Comparison of ENCODE assay signal across 18 cellular contexts in genomic region chr19:39318690-39319089, GRCh38. TPM values are rescaled to one million over a fixed set of nuclear protein-coding genes. Genes with fewer than 3 reads are reported as not detected.
A peak's percentile ranks its signal among the peaks of the same experiment; 100 is the strongest.
DNase-seq lines count a peak whose midpoint lies in the region; ATAC-seq and TF ChIP-seq lines count a peak whose summit lies in the region.
"Had no signal": no experiment of that assay in that cellular context is flagged by ENCODE, and none has a peak within 500 bp of the region (broad histone marks: within the 10 kb centered on the region; RNA-seq: fewer than 3 reads in every experiment).

No MANE protein-coding gene starts in this region.

- peak overlapping the region; percentile 76 for H3K4me3 Mint-ChIP-seq in activated CD4-positive, alpha-beta T cell treated with anti-CD3 and anti-CD28 coated beads, Interleukin-2, amount 10 ng/mL, durations not matched to agents 24 days and 14 days
- H3K4me3 Mint-ChIP-seq in Calu3 (ENCODE audit: low read depth, unreplicated experiment): peak overlapping the region; percentile 79
- peak overlapping the region; percentile 79 for H3K4me3 Mint-ChIP-seq in activated naive CD8-positive, alpha-beta T cell treated with anti-CD3 and anti-CD28 coated beads, Interleukin-2, amount 50 U/mL, for 24 hours
- peak overlapping the region; percentile 75 to 88 (median 86) for H3K4me3 Mint-ChIP-seq in nephron

- BruUV-seq in Calu3 (replicated peaks; lab: Mats Ljungman, UMichigan): no TSS peak

- DNase-seq in activated CD4-positive, alpha-beta T cell treated with anti-CD3 and anti-CD28 coated beads, Interleukin-2, amount 10 ng/mL, durations not matched to agents 24 days and 14 days: no peak
- DNase-seq in activated CD4-positive, alpha-beta T cell treated with anti-CD3 and anti-CD28 coated beads, Interleukin-2, amount 50 U/mL, for 48 hours: no peak
- DNase-seq in Calu3 (no peak), medulla oblongata (ENCODE audit: extremely low spot score) (no peak), Kasumi-1 (lab: John Stamatoyannopoulos, UW) (no peak), mucosa of gallbladder (ENCODE audit: low spot score) (no peak)
- DNase-seq in activated naive CD8-positive, alpha-beta T cell treated with anti-CD3 and anti-CD28 coated beads, Interleukin-2, amount 50 U/mL, for 24 hours: no peak
- DNase-seq: caudate nucleus; effector memory CD4-positive, alpha-beta T cell; kidney glomerular epithelial cell; NCI-H2107; posterior cingulate gyrus had no signal

- peaks cover 21% of the 10 kb centered on the region for H3K36me3 Mint-ChIP-seq in activated CD4-positive, alpha-beta T cell treated with anti-CD3 and anti-CD28 coated beads, Interleukin-2, amount 10 ng/mL, durations not matched to agents 24 days and 14 days (ENCODE audit: low read depth)
- H3K36me3 Mint-ChIP-seq in Calu3 (ENCODE audit: insufficient read depth, unreplicated experiment) (peaks cover 26% of the 10 kb centered on the region), nephron (ENCODE audit: low read depth) (peaks cover 4% of the 10 kb centered on the region)
- peaks cover under 1% of the 10 kb centered on the region for H3K36me3 Mint-ChIP-seq in activated naive CD8-positive, alpha-beta T cell treated with anti-CD3 and anti-CD28 coated beads, Interleukin-2, amount 50 U/mL, for 24 hours (ENCODE audit: low read depth)

- TF ChIP-seq CTCF in Calu3 (IDR thresholded peaks at IDR 0.05; ENCODE audit: unreplicated experiment) (no peak), nephron (IDR thresholded peaks at IDR 0.05; ENCODE audit: unreplicated experiment in 3 of 3) (no peak)

- no peak for ATAC-seq in activated naive CD8-positive, alpha-beta T cell treated with anti-CD3 and anti-CD28 coated beads, Interleukin-2, amount 50 U/mL, for 24 hours
- ATAC-seq: stimulated activated memory B cell treated with anti-CD40 and anti-IgM and Interleukin-4, amounts not matched to agents 10 μg/mL and 1 μg/mL and 100 μg/mL, for 72 hours had no signal

- intact Hi-C loops in activated CD4-positive, alpha-beta T cell treated with anti-CD3 and anti-CD28 coated beads, Interleukin-2, amount 10 ng/mL, durations not matched to agents 24 days and 14 days (cut with micrococcal nuclease): no loop called here
- intact Hi-C loops in Calu3 (cut with micrococcal nuclease; ENCODE audit: unreplicated experiment): no loop called here

- no peak overlapping the region for H3K27ac Mint-ChIP-seq in activated CD4-positive, alpha-beta T cell treated with anti-CD3 and anti-CD28 coated beads, Interleukin-2, amount 10 ng/mL, durations not matched to agents 24 days and 14 days
- no peak overlapping the region for H3K27ac Mint-ChIP-seq in Calu3 (ENCODE audit: unreplicated experiment)
- H3K27ac Mint-ChIP-seq in activated naive CD8-positive, alpha-beta T cell treated with anti-CD3 and anti-CD28 coated beads, Interleukin-2, amount 50 U/mL, for 24 hours: no peak overlapping the region
- no peak overlapping the region for H3K27ac Mint-ChIP-seq in nephron
- H3K27ac Mint-ChIP-seq: stimulated activated memory B cell treated with anti-CD40 and anti-IgM and Interleukin-4, amounts not matched to agents 10 μg/mL and 1 μg/mL and 100 μg/mL, for 72 hours had no signal

- peaks cover 10% of the 10 kb centered on the region for H3K27me3 Mint-ChIP-seq in activated CD4-positive, alpha-beta T cell treated with anti-CD3 and anti-CD28 coated beads, Interleukin-2, amount 10 ng/mL, durations not matched to agents 24 days and 14 days
- H3K27me3 Mint-ChIP-seq in Calu3 (ENCODE audit: unreplicated experiment) (peaks cover 51% of the 10 kb centered on the region), nephron (ENCODE audit: low read depth) (peaks cover 27% of the 10 kb centered on the region)
- H3K27me3 Mint-ChIP-seq in activated naive CD8-positive, alpha-beta T cell treated with anti-CD3 and anti-CD28 coated beads, Interleukin-2, amount 50 U/mL, for 24 hours: no peaks in the 10 kb centered on the region

- H3K9me3 Mint-ChIP-seq in activated CD4-positive, alpha-beta T cell treated with anti-CD3 and anti-CD28 coated beads, Interleukin-2, amount 10 ng/mL, durations not matched to agents 24 days and 14 days: no peaks in the 10 kb centered on the region
- H3K9me3 Mint-ChIP-seq in Calu3 (ENCODE audit: low read depth, unreplicated experiment) (no peaks in the 10 kb centered on the region), nephron (no peaks in the 10 kb centered on the region)
- H3K9me3 Mint-ChIP-seq in activated naive CD8-positive, alpha-beta T cell treated with anti-CD3 and anti-CD28 coated beads, Interleukin-2, amount 50 U/mL, for 24 hours: no peaks in the 10 kb centered on the region
- H3K9me3 Mint-ChIP-seq: IgD-negative memory B cell; stimulated activated memory B cell treated with anti-CD40 and anti-IgM and Interleukin-4, amounts not matched to agents 10 μg/mL and 1 μg/mL and 100 μg/mL, for 72 hours had no signal

- H3K4me1 Mint-ChIP-seq in activated CD4-positive, alpha-beta T cell treated with anti-CD3 and anti-CD28 coated beads, Interleukin-2, amount 10 ng/mL, durations not matched to agents 24 days and 14 days: peaks cover 23% of the 10 kb centered on the region
- H3K4me1 Mint-ChIP-seq in Calu3 (ENCODE audit: low read depth, unreplicated experiment) (peaks cover 18% of the 10 kb centered on the region), nephron (peaks cover 9% of the 10 kb centered on the region)
- H3K4me1 Mint-ChIP-seq in activated naive CD8-positive, alpha-beta T cell treated with anti-CD3 and anti-CD28 coated beads, Interleukin-2, amount 50 U/mL, for 24 hours: peaks cover 17% of the 10 kb centered on the region

- CTCF ChIA-PET in Calu3 (lab: Charles Lee): no interaction called here

RNA-seq across cellular contexts. Expression of gene LRFN1, which starts 2.0 kb away (rescaled TPM):
- 5.0 and 5.2 TPM in 2 replicates for total RNA-seq in activated CD4-positive, alpha-beta T cell treated with anti-CD3 and anti-CD28 coated beads, Interleukin-2, amount 10 ng/mL, durations not matched to agents 24 days and 14 days
- total RNA-seq in Calu3 (2022): 4.0 and 5.6 TPM in 2 replicates
- total RNA-seq in mucosa of gallbladder: 1.6 TPM

RNA-seq across cellular contexts. Expression of gene GMFG, which starts 17.2 kb away (rescaled TPM):
- total RNA-seq in activated CD4-positive, alpha-beta T cell treated with anti-CD3 and anti-CD28 coated beads, Interleukin-2, amount 10 ng/mL, durations not matched to agents 24 days and 14 days: 328 and 330 TPM in 2 replicates
- total RNA-seq in Calu3 (2022) (not detected in 2 replicates), mucosa of gallbladder (29.0 TPM)
- total RNA-seq: A673, hepatocyte had no signal

RNA-seq across cellular contexts. Expression of gene IFNL1, which starts 22.5 kb away (rescaled TPM):
- total RNA-seq in activated CD4-positive, alpha-beta T cell treated with anti-CD3 and anti-CD28 coated beads, Interleukin-2, amount 10 ng/mL, durations not matched to agents 24 days and 14 days: not detected in 2 replicates
- total RNA-seq in Calu3 (2022) (1.0 and 1.1 TPM in 2 replicates), mucosa of gallbladder (not detected)
- total RNA-seq: A673, hepatocyte, ureter had no signal

RNA-seq across cellular contexts. Expression of gene SAMD4B, which starts 23.5 kb away (rescaled TPM):
- total RNA-seq in activated CD4-positive, alpha-beta T cell treated with anti-CD3 and anti-CD28 coated beads, Interleukin-2, amount 10 ng/mL, durations not matched to agents 24 days and 14 days: 68.9 and 71.4 TPM in 2 replicates
- total RNA-seq in Calu3 (2022) (214 and 237 TPM in 2 replicates), mucosa of gallbladder (106 TPM)

RNA-seq across cellular contexts. Expression of gene IFNL2, which starts 50.5 kb away (rescaled TPM):
- not detected in 2 replicates for total RNA-seq in activated CD4-positive, alpha-beta T cell treated with anti-CD3 and anti-CD28 coated beads, Interleukin-2, amount 10 ng/mL, durations not matched to agents 24 days and 14 days
- total RNA-seq in Calu3 (2022) (not detected in 2 replicates), mucosa of gallbladder (not detected)
- total RNA-seq: A673, hepatocyte, ureter had no signal

Comparison
In these comparisons a context has a peak if more than half of its experiments do, and no peak if none do; other contexts are left out.
1. RNA of gene GMFG, which starts 17.2 kb away (total RNA-seq): 328 to 330 TPM in activated CD4-positive, alpha-beta T cell treated with anti-CD3 and anti-CD28 coated beads, Interleukin-2, amount 10 ng/mL, durations not matched to agents 24 days and 14 days and 29.0 TPM in mucosa of gallbladder (single experiment); not detected in Calu3; every median in the first group is over 10 times any median in the second.
2. Peak in every context shown above with its lines, with median percentiles within 50 percentile points of each other: H3K4me3 Mint-ChIP-seq.